34 cellular contexts compared by ENCODE assay signal in genomic region chr3:78360849-78361248, GRCh38.
"Had no signal": no experiment of that assay in that cellular context is flagged by ENCODE, and none has a peak within 500 bp of the region (broad histone marks: within the 10 kb centered on the region; RNA-seq: fewer than 3 reads in every experiment).

No MANE protein-coding gene starts in this region.

- H3K4me3 ChIP-seq: MG63 had no signal

- H3K36me3 ChIP-seq: MG63 had no signal

- H3K9me3 ChIP-seq: MG63 had no signal

- H3K27me3 ChIP-seq: MG63 had no signal

- DNase-seq: Karpas-422, Kasumi-1, MG63, MM.1S, MV-4-11, NCI-H1048, NCI-H1092, NCI-H1092 treated with DMSO at 0.1 percent for 48 hours, NCI-H1105, NCI-H1105 treated with DMSO at 0.1 percent for 48 hours, NCI-H1417, NCI-H1417 treated with DMSO at 0.1 percent for 48 hours, NCI-H1436, NCI-H1436 treated with DMSO at 0.1 percent for 48 hours, NCI-H146, NCI-H1694, NCI-H1694 treated with DMSO at 0.1 percent for 48 hours, NCI-H187, NCI-H187 treated with DMSO at 0.1 percent for 48 hours, NCI-H1930, NCI-H2029, NCI-H2029 treated with DMSO at 0.1 percent for 48 hours, NCI-H2081, NCI-H2081 treated with DMSO at 0.1 percent for 48 hours, NCI-H2107, NCI-H2171, NCI-H2171 treated with DMSO at 0.1 percent for 48 hours, NCI-H2227 treated with DMSO at 0.1 percent for 48 hours, NCI-H226, NCI-H345, NCI-H446, NCI-H446 treated with DMSO at 0.1 percent for 48 hours, NCI-H510A treated with DMSO at 0.1 percent for 48 hours, NCI-H524 had no signal
